Comparison of ENCODE assay signal across 28 cellular contexts in genomic region chr3:50201573-50202315, GRCh38. TPM values are rescaled to one million over a fixed set of nuclear protein-coding genes. Genes with fewer than 3 reads are reported as not detected.
DNase-seq lines count a peak whose midpoint lies in the region; ATAC-seq, FAIRE-seq and TF ChIP-seq lines count a peak whose summit lies in the region.
"Had no signal": no experiment of that assay in that cellular context is flagged by ENCODE, and none has a peak within 500 bp of the region (broad histone marks: within the 10 kb centered on the region; RNA-seq: fewer than 3 reads in every experiment).

No MANE protein-coding gene starts in this region.

- peaks cover 27% of the 10 kb centered on the region for H3K27me3 ChIP-seq in RWPE2 (ENCODE audit: insufficient read depth, poor library complexity, severe bottlenecking)
- H3K27me3 ChIP-seq in sigmoid colon, result peaks cover 28 to 78% (median 67%) of the 10 kb centered on the region in 3 donors

- H3K27ac ChIP-seq in RWPE2 (ENCODE audit: poor library complexity, severe bottlenecking), result no peak overlapping the region
- H3K27ac ChIP-seq in sigmoid colon, result no peak overlapping the region
- H3K27ac ChIP-seq: brain microvascular endothelial cell, left ventricle myocardium inferior, neutrophil, suprapubic skin had no signal

- POLR2A ChIA-PET in T-cell (lab: Charles Lee), result no interaction called here

- 84% methylated on average over 10 of the region's 10 CpGs for WGBS in sigmoid colon, 2 donors

- peak overlapping the region; percentile 28 for H3K27ac Mint-ChIP-seq in progenitor cell of endocrine pancreas
- H3K27ac Mint-ChIP-seq in T-cell, result no peak overlapping the region
- H3K27ac Mint-ChIP-seq: activated naive CD8-positive, alpha-beta T cell treated with anti-CD3 and anti-CD28 coated beads, Interleukin-2, amount 50 U/mL, for 24 hours; CD4-positive, CD25-positive, alpha-beta regulatory T cell; effector memory CD8-positive, alpha-beta T cell had no signal

- H3K4me1 Mint-ChIP-seq in progenitor cell of endocrine pancreas (ENCODE audit: low read depth), result peaks cover 30% of the 10 kb centered on the region
- H3K4me1 Mint-ChIP-seq in T-cell, result peaks cover 0 to 4% (median 1%) of the 10 kb centered on the region in 3 donors
- H3K4me1 Mint-ChIP-seq: activated naive CD8-positive, alpha-beta T cell treated with anti-CD3 and anti-CD28 coated beads, Interleukin-2, amount 50 U/mL, for 24 hours had no signal

- intact Hi-C loops in sigmoid colon (cut with DNase I) (no loop called here), posterior vena cava (cut with DNase I) (no loop called here)

- no peak for TF ChIP-seq POLR2A in H54 (IDR thresholded peaks at IDR 0.05; ENCODE audit: low read depth, low read length)
- no peak for TF ChIP-seq POLR2A in sigmoid colon (IDR thresholded peaks at IDR 0.05)

- H3K4me1 ChIP-seq in RWPE2 (ENCODE audit: insufficient read depth, poor library complexity, severe bottlenecking), result no peaks in the 10 kb centered on the region
- H3K4me1 ChIP-seq in sigmoid colon, result peaks cover 0 to 16% (median 15%) of the 10 kb centered on the region in 4 donors

- CTCF ChIA-PET in T-cell (lab: Charles Lee), result no interaction called here

- DNase-seq in H54 (ENCODE audit: insufficient read length, low spot score) (peak; percentile 69), RWPE2 (ENCODE audit: low spot score) (peak; percentile 55), progenitor cell of endocrine pancreas (ENCODE audit: low spot score, unreplicated experiment) (no peak), hippocampal formation (lab: John Stamatoyannopoulos, UW) (no peak), sigmoid colon (no peak), T-cell (no peak), posterior vena cava (ENCODE audit: low spot score) (no peak)
- DNase-seq: activated CD4-positive, alpha-beta T cell treated with anti-CD3 and anti-CD28 coated beads for 4 hours; activated naive CD8-positive, alpha-beta T cell treated with anti-CD3 and anti-CD28 coated beads, Interleukin-2, amount 50 U/mL, for 24 hours; brain microvascular endothelial cell; CD4-positive, CD25-positive, alpha-beta regulatory T cell; DMS 273 treated with DMSO at 0.1 percent for 48 hours; effector memory CD8-positive, alpha-beta T cell; left ventricle myocardium inferior; NCI-H1092; NCI-H2029 treated with DMSO at 0.1 percent for 48 hours had no signal

- ATAC-seq in RWPE2 (ENCODE audit: low read depth) (peak; percentile 15; the same call in 1 of the 3 replicates), esophagus mucosa (peak; percentile 61), T-cell (replicated peaks in 1 of 4) (no peak)
- ATAC-seq: activated naive CD8-positive, alpha-beta T cell treated with anti-CD3 and anti-CD28 coated beads, Interleukin-2, amount 50 U/mL, for 24 hours; effector memory CD8-positive, alpha-beta T cell; sciatic nerve had no signal

- H3K36me3 ChIP-seq in RWPE2 (ENCODE audit: low read depth) (no peaks in the 10 kb centered on the region), sigmoid colon (no peaks in the 10 kb centered on the region)
- H3K36me3 ChIP-seq: brain microvascular endothelial cell, left ventricle myocardium inferior, neutrophil, suprapubic skin had no signal

- no peak for TF ChIP-seq EP300 in sigmoid colon (IDR thresholded peaks at IDR 0.05)

- no peak overlapping the region for H3K4me3 Mint-ChIP-seq in progenitor cell of endocrine pancreas (ENCODE audit: low read depth)
- H3K4me3 Mint-ChIP-seq in T-cell, result no peak overlapping the region
- H3K4me3 Mint-ChIP-seq: activated naive CD8-positive, alpha-beta T cell treated with anti-CD3 and anti-CD28 coated beads, Interleukin-2, amount 50 U/mL, for 24 hours; CD4-positive, CD25-positive, alpha-beta regulatory T cell; effector memory CD8-positive, alpha-beta T cell had no signal

- FAIRE-seq in H54 (lab: Jason Lieb, UNC), result no peak
- FAIRE-seq: colon, TTC549 had no signal

- H3K9me3 ChIP-seq in RWPE2 (ENCODE audit: severe bottlenecking), result no peaks in the 10 kb centered on the region
- H3K9me3 ChIP-seq in sigmoid colon, result no peaks in the 10 kb centered on the region
- H3K9me3 ChIP-seq: left ventricle myocardium inferior, neutrophil, suprapubic skin had no signal

- no peaks in the 10 kb centered on the region for H3K9me3 Mint-ChIP-seq in progenitor cell of endocrine pancreas (ENCODE audit: low read depth)
- H3K9me3 Mint-ChIP-seq in T-cell, result no peaks in the 10 kb centered on the region
- H3K9me3 Mint-ChIP-seq: activated naive CD8-positive, alpha-beta T cell treated with anti-CD3 and anti-CD28 coated beads, Interleukin-2, amount 50 U/mL, for 24 hours; CD4-positive, CD25-positive, alpha-beta regulatory T cell; effector memory CD8-positive, alpha-beta T cell had no signal

- H3K27me3 Mint-ChIP-seq in progenitor cell of endocrine pancreas, result peaks cover 18% of the 10 kb centered on the region
- H3K27me3 Mint-ChIP-seq in T-cell, result peaks cover 39 to 57% of the 10 kb centered on the region in 2 donors

- H3K36me3 Mint-ChIP-seq in progenitor cell of endocrine pancreas (ENCODE audit: insufficient read depth) (no peaks in the 10 kb centered on the region), T-cell (no peaks in the 10 kb centered on the region)
- H3K36me3 Mint-ChIP-seq: CD4-positive, CD25-positive, alpha-beta regulatory T cell had no signal

- no peak overlapping the region for H3K4me3 ChIP-seq in RWPE2 (ENCODE audit: severe bottlenecking)
- H3K4me3 ChIP-seq in sigmoid colon, result no peak overlapping the region
- H3K4me3 ChIP-seq: left ventricle myocardium inferior, suprapubic skin had no signal

- TF ChIP-seq CTCF in RWPE2 (IDR thresholded peaks at IDR 0.05; ENCODE audit: poor library complexity, severe bottlenecking), result no peak
- TF ChIP-seq CTCF in progenitor cell of endocrine pancreas (IDR thresholded peaks at IDR 0.05; ENCODE audit: unreplicated experiment), result no peak
- no peak for TF ChIP-seq CTCF in sigmoid colon (IDR thresholded peaks at IDR 0.05)

RNA-seq across cellular contexts. Expression of gene SLC38A3, which starts 3.3 kb away (rescaled TPM):
- total RNA-seq in esophagus mucosa (0.60 TPM), progenitor cell of endocrine pancreas (43.5 and 44.7 TPM in 2 replicates), sigmoid colon (under 1 TPM in 1 of 4 donors, not detected in 3; 0.28 TPM), T-cell (under 1 TPM in 4 of 5 donors, not detected in 1; 0.29 to 0.98 (median 0.44) TPM), posterior vena cava (under 1 TPM; 0.37 to 0.62 TPM)
- under 1 TPM in 1 of 3 donors, not detected in 2; 0.07 TPM for polyA plus RNA-seq in sigmoid colon
- total RNA-seq: CD4-positive, CD25-positive, alpha-beta regulatory T cell; fibroblast of lung; glomerular endothelial cell had no signal
- polyA plus RNA-seq: CD4-positive, CD25-positive, alpha-beta regulatory T cell had no signal

RNA-seq across cellular contexts. Expression of gene GNAT1, which starts 10.3 kb away (rescaled TPM):
- 0.08 TPM for total RNA-seq in esophagus mucosa
- 0.12 and 0.91 TPM in 2 replicates for total RNA-seq in progenitor cell of endocrine pancreas
- not detected for total RNA-seq in sigmoid colon
- under 1 TPM in 1 of 3 donors, not detected in 2; 0.06 TPM for polyA plus RNA-seq in sigmoid colon
- under 1 TPM in 1 of 5 donors, not detected in 4; 0.28 TPM for total RNA-seq in T-cell
- not detected for total RNA-seq in posterior vena cava
- total RNA-seq: CD4-positive, CD25-positive, alpha-beta regulatory T cell; fibroblast of lung; G401; glomerular endothelial cell; left ventricle myocardium inferior; LHCN-M2; mucosa of gallbladder; NCI-H460; sciatic nerve had no signal
- polyA plus RNA-seq: CD4-positive, CD25-positive, alpha-beta regulatory T cell; fibroblast of lung had no signal

RNA-seq across cellular contexts. Expression of gene GNAI2, which starts 34.3 kb away (rescaled TPM):
- total RNA-seq in esophagus mucosa (92.0 TPM), progenitor cell of endocrine pancreas (158 and 171 TPM in 2 replicates), sigmoid colon (100 to 1,000 TPM; 149 to 171 (median 163) TPM), T-cell (100 to 1,000 TPM; 257 to 313 (median 287) TPM), posterior vena cava (100 to 1,000 TPM; 261 to 265 TPM)
- 100 to 1,000 TPM in 1 of 3 donors, 10 to 100 TPM in 2; 43.9 to 125 (median 64.3) TPM for polyA plus RNA-seq in sigmoid colon

RNA-seq across cellular contexts. Expression of gene SEMA3F, which starts 46.6 kb away (rescaled TPM):
- total RNA-seq in esophagus mucosa (72.7 TPM), progenitor cell of endocrine pancreas (23.6 and 26.5 TPM in 2 replicates), sigmoid colon (10 to 100 TPM in 1 of 4 donors, 1 to 10 TPM in 3; 5.1 to 11.4 (median 8.0) TPM), T-cell (under 1 TPM in 4 of 5 donors, not detected in 1; 0.32 to 0.46 (median 0.36) TPM), posterior vena cava (10 to 100 TPM; 27.8 to 48.0 TPM)
- polyA plus RNA-seq in sigmoid colon, result 10 to 100 TPM in 1 of 3 donors, 1 to 10 TPM in 1, under 1 TPM in 1; 0.60 to 12.3 (median 1.2) TPM
- polyA plus RNA-seq: CD4-positive, CD25-positive, alpha-beta regulatory T cell had no signal

Comparison
In these comparisons a context has a peak if more than half of its experiments do, and no peak if none do; other contexts are left out.
1. DNase-seq: peak in H54 (single experiment) and RWPE2 (single experiment); none in progenitor cell of endocrine pancreas (single experiment), hippocampal formation (0 of 2), sigmoid colon (single experiment), T-cell (0 of 34) and posterior vena cava (single experiment).
2. ATAC-seq: peak in RWPE2 (single experiment) and esophagus mucosa (single experiment); none in T-cell (0 of 4).
3. RNA of gene SLC38A3, which starts 3.3 kb away (total RNA-seq): 43.5 to 44.7 TPM in progenitor cell of endocrine pancreas; 0.37 to 0.62 TPM in posterior vena cava, 0.60 TPM in esophagus mucosa (single experiment), 0.29 to 0.98 TPM in T-cell and 0.28 TPM in sigmoid colon; every median in the first group is over 10 times any median in the second.